ENCODE assay signal across 28 cellular contexts in genomic region chr22:24841261-24841660, GRCh38. TPM values are rescaled to one million over a fixed set of nuclear protein-coding genes. Genes with fewer than 3 reads are reported as not detected.
DNase-seq lines count a peak whose midpoint lies in the region; ATAC-seq, FAIRE-seq and TF ChIP-seq lines count a peak whose summit lies in the region.
"Had no signal": no experiment of that assay in that cellular context is flagged by ENCODE, and none has a peak within 500 bp of the region (broad histone marks: within the 10 kb centered on the region; RNA-seq: fewer than 3 reads in every experiment).

No MANE protein-coding gene starts in this region.

- H3K4me1 ChIP-seq in colonic mucosa = no peaks in the 10 kb centered on the region
- H3K4me1 ChIP-seq in pancreas = peaks cover 0 to 4% (median 0%) of the 10 kb centered on the region in 3 donors
- no peaks in the 10 kb centered on the region for H3K4me1 ChIP-seq in Karpas-422 (ENCODE audit: low read length)
- H3K4me1 ChIP-seq: BE2C had no signal

- H3K79me2 ChIP-seq in Karpas-422 (ENCODE audit: low read length) = no peaks in the 10 kb centered on the region

- H3K9me2 ChIP-seq in Karpas-422 (replicated peaks; ENCODE audit: insufficient read depth, low read length) = no peaks in the 10 kb centered on the region

- DNase-seq in NCI-H2029 (lab: John Stamatoyannopoulos, UW) (peak; percentile 45), colonic mucosa (peak; percentile 64), pancreas (peak in 1 of 6 donors; percentile 41), Karpas-422 (no peak), SIG-M5 treated with dmso at 0.1 percent for 504 hours (lab: John Stamatoyannopoulos, UW; ENCODE audit: unreplicated experiment) (no peak)
- DNase-seq: BE2C; CD4-positive, CD25-positive, alpha-beta regulatory T cell; COR-L47; GM23248; H9; HFFc6; KBM-7; NCI-H1092 treated with DMSO at 0.1 percent for 48 hours; NCI-H1436 treated with DMSO at 0.1 percent for 48 hours; NCI-H1930; NCI-H2171; NCI-H446; NK-92 treated with Interleukin-12 subunit alpha and Interleukin-12 subunit beta, amount 100 ng/mL, for 24 hours; SIG-M5 had no signal

- peak overlapping the region; percentile 31; the same call in 1 of the 2 replicates for H3K27ac ChIP-seq in C4-2B
- H3K27ac ChIP-seq in colonic mucosa = no peak overlapping the region
- H3K27ac ChIP-seq in pancreas = no peak overlapping the region
- no peak overlapping the region for H3K27ac ChIP-seq in Karpas-422 (ENCODE audit: low read length)
- H3K27ac ChIP-seq: GM23248 had no signal

- H3K9ac ChIP-seq in colonic mucosa (ENCODE audit: low read depth in 2 of 2, low read length in 2 of 2) = no peak overlapping the region
- no peak overlapping the region for H3K9ac ChIP-seq in Karpas-422 (ENCODE audit: low read length)
- H3K9ac ChIP-seq: GM23248 had no signal

- 15 to 21% methylated on average over 1 of the region's 1 CpG for WGBS in pancreas, 2 donors

- no peaks in the 10 kb centered on the region for H3K36me3 ChIP-seq in colonic mucosa
- H3K36me3 ChIP-seq in pancreas = no peaks in the 10 kb centered on the region
- H3K36me3 ChIP-seq in Karpas-422 (ENCODE audit: insufficient read depth, low read length) = no peaks in the 10 kb centered on the region
- H3K36me3 ChIP-seq: BE2C had no signal

- no peak overlapping the region for H3K4me3 ChIP-seq in colonic mucosa
- H3K4me3 ChIP-seq in pancreas = no peak overlapping the region
- no peak overlapping the region for H3K4me3 ChIP-seq in Karpas-422 (ENCODE audit: low read length)
- H3K4me3 ChIP-seq: GM23248 had no signal

- no peak for TF ChIP-seq CTCF in C4-2B (conservative IDR thresholded peaks at IDR 0.05)
- TF ChIP-seq CTCF in colonic mucosa (IDR thresholded peaks at IDR 0.05) = no peak
- no peak for TF ChIP-seq CTCF in pancreas (IDR thresholded peaks at IDR 0.05)

- H3K9me3 ChIP-seq in colonic mucosa (no peaks in the 10 kb centered on the region), pancreas (no peaks in the 10 kb centered on the region), Karpas-422 (ENCODE audit: low read length) (no peaks in the 10 kb centered on the region)
- H3K9me3 ChIP-seq: BE2C had no signal

- H2AFZ ChIP-seq in Karpas-422 (ENCODE audit: low read length) = no peak overlapping the region
- H2AFZ ChIP-seq: GM23248 had no signal

- H4K20me1 ChIP-seq in Karpas-422 (ENCODE audit: insufficient read depth, low read depth, low read length) = no peaks in the 10 kb centered on the region

- H3K27me3 ChIP-seq in colonic mucosa = no peaks in the 10 kb centered on the region
- H3K27me3 ChIP-seq in pancreas = no peaks in the 10 kb centered on the region
- H3K27me3 ChIP-seq in Karpas-422 (ENCODE audit: low read length) = no peaks in the 10 kb centered on the region
- H3K27me3 ChIP-seq: BE2C had no signal

- FAIRE-seq in pancreas (lab: Jason Lieb, UNC) = peak; percentile 87
- FAIRE-seq: GM12891 had no signal

- ATAC-seq in pancreas (peak; percentile 75 to 84 (median 78)), GM18870 (IDR thresholded peaks at IDR 0.05; ENCODE audit: unreplicated experiment) (no peak), HG03442 (IDR thresholded peaks at IDR 0.05; ENCODE audit: unreplicated experiment) (no peak)
- ATAC-seq: Panc1, SK-N-SH treated with all-trans-retinoic acid at 6 μM for 48 hours had no signal

- intact Hi-C loops in colonic mucosa (cut with DNase I) = no loop called here
- intact Hi-C loops in pancreas (cut with DNase I) = no loop called here

- no peak overlapping the region for H3K4me2 ChIP-seq in Karpas-422 (ENCODE audit: low read depth, low read length, poor library complexity, severe bottlenecking)

RNA-seq across cellular contexts. Expression of gene SGSM1, which starts 35.2 kb away (rescaled TPM):
- total RNA-seq in colonic mucosa (1 to 10 TPM; 3.3 to 3.9 TPM), pancreas (1 to 10 TPM; 1.7 to 3.0 (median 2.5) TPM)
- polyA plus RNA-seq in pancreas = 1 to 10 TPM; 1.6 to 5.1 TPM
- not detected in 2 replicates for total RNA-seq in Karpas-422 (2014; rRNA removed; shearing (Covaris generic); ENCODE audit: low replicate concordance)
- total RNA-seq: A673, G401, GM23248, HFFc6, HT1080 had no signal
- polyA plus RNA-seq: GM23248 had no signal

Comparison
In these comparisons a context has a peak if more than half of its experiments do, and no peak if none do; other contexts are left out.
1. DNase-seq: peak in NCI-H2029 (single experiment) and colonic mucosa (single experiment); none in Karpas-422 (single experiment) and SIG-M5 treated with dmso at 0.1 percent for 504 hours (single experiment).
2. ATAC-seq: peak in pancreas (4 of 4); none in GM18870 (single experiment) and HG03442 (single experiment).